25 cellular contexts compared by ENCODE assay signal in the genomic region with DNA sequence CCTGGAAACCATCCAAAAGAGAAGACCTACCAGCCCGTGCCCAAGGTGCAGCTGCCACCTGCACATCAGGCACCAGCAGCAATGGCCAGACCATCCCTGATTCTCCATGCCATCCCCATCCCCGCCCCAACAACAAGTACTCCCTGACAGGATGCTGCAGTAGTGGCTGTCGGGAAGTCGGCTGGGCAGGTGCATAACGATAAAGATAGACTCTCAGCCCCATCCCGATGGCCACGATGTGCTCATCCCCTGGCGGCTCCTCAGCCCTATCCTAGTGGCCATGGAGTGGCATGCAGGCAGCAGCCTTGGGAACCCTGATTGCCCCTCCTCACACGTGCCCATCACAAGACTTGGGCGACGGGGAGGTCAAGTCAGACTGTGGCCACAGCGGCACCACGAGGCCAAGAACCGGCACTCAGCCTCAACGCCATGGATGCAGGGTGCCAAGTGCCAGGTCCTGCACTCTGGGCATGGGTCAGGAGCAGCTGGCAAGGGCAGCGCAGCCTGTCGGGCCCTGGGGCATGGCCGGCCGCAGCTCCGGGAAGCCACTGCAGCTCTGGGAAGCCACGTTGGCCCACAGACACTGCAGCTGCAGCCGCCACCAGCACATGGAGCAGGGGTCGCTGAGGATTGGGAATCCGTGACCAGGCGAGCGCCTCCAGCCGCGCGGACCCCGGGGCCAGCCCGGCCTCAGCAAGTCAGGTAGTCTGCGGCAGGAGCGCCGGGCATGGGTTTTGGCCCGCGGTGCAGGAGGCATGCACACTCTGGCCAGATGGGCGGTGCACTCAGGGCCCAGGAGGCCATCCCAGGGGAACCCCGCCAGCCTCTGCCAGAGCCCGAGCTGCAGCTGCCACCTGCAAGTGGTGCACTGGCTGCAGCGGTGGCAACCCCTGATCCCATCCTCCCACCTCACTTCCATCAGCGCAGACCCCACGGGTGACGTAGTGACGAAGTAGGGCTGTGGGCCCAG.
DNase-seq lines count a peak whose midpoint lies in the region; ATAC-seq and TF ChIP-seq lines count a peak whose summit lies in the region.
"Had no signal": no experiment of that assay in that cellular context is flagged by ENCODE, and none has a peak within 500 bp of the region (broad histone marks: within the 10 kb centered on the region; RNA-seq: fewer than 3 reads in every experiment).

No MANE protein-coding gene starts in this region.

- no peak overlapping the region for H4K91ac ChIP-seq in trophoblast cell (ENCODE audit: low read depth, low read length)

- H2BK12ac ChIP-seq in trophoblast cell (ENCODE audit: low read length) = no peak overlapping the region

- H3K4me2 ChIP-seq in trophoblast cell (ENCODE audit: low read length) = no peak overlapping the region
- H3K4me2 ChIP-seq: A549; BLaER1 treated with 17β-estradiol and CSF1 and Interleukin-3, amounts not matched to agents 10 nM and 100 nM had no signal

- intact Hi-C loops in right cardiac atrium (cut with DNase I) = no loop called here
- intact Hi-C loops in left ventricle myocardium inferior (cut with micrococcal nuclease) = no loop called here
- intact Hi-C loops in aorta (cut with DNase I) = no loop called here

- no peak overlapping the region for H3K27ac ChIP-seq in right cardiac atrium (ENCODE audit: low read length)
- H3K27ac ChIP-seq in left ventricle myocardium inferior (replicated peaks) = no peak overlapping the region
- no peak overlapping the region for H3K27ac ChIP-seq in RWPE2 (ENCODE audit: poor library complexity, severe bottlenecking)
- no peak overlapping the region for H3K27ac ChIP-seq in trophoblast cell (ENCODE audit: low read depth, low read length)
- no peak overlapping the region for H3K27ac ChIP-seq in aorta (ENCODE audit: low read depth in 1 of 2, low read length in 2 of 2)
- H3K27ac ChIP-seq: A549; BLaER1 treated with 17β-estradiol and CSF1 and Interleukin-3, amounts not matched to agents 10 nM and 100 nM; HL-60 had no signal

- H3K27me3 ChIP-seq in right cardiac atrium (ENCODE audit: control insufficient read depth, insufficient read depth) (no peaks in the 10 kb centered on the region), left ventricle myocardium inferior (ENCODE audit: low read depth) (no peaks in the 10 kb centered on the region), RWPE2 (ENCODE audit: insufficient read depth, poor library complexity, severe bottlenecking) (no peaks in the 10 kb centered on the region), trophoblast cell (ENCODE audit: insufficient read depth, low read length) (no peaks in the 10 kb centered on the region), aorta (ENCODE audit: control insufficient read depth in 1 of 2, insufficient read depth in 2 of 2, low read length in 1 of 2) (no peaks in the 10 kb centered on the region)
- H3K27me3 ChIP-seq: BLaER1 treated with 17β-estradiol and CSF1 and Interleukin-3, amounts not matched to agents 10 nM and 100 nM had no signal

- no peaks in the 10 kb centered on the region for H3K79me1 ChIP-seq in trophoblast cell (ENCODE audit: low read length)

- no peak overlapping the region for H2AFZ ChIP-seq in trophoblast cell (ENCODE audit: insufficient read depth, low read length, poor library complexity)

- ATAC-seq in right cardiac atrium (no peak), RWPE2 (ENCODE audit: low read depth) (no peak), aorta (ENCODE audit: low FRiP score) (no peak)
- ATAC-seq: A549 had no signal

- peak in 2 of 3 donors; percentile 29 to 52 for DNase-seq in right cardiac atrium
- no peak for DNase-seq in left ventricle myocardium inferior
- DNase-seq in RWPE2 (ENCODE audit: low spot score) = peak; percentile 41
- no peak for DNase-seq in trophoblast cell
- DNase-seq in aorta = peak; percentile 25 to 61
- DNase-seq in 8988T = no peak
- DNase-seq in NCI-H1930 (lab: John Stamatoyannopoulos, UW) = no peak
- DNase-seq: AML-193; CD4-positive, alpha-beta memory T cell; COR-L47; DMS53; GOT3; HCEC 1CT; NCI-H1048; NCI-H1417; NCI-H1694; NCI-H2081; NCI-H226; NCI-H510A; NCI-H69; RPMI8226; SHP77 had no signal

- no peaks in the 10 kb centered on the region for H3K79me2 ChIP-seq in trophoblast cell (ENCODE audit: control insufficient read depth, insufficient read depth, low read length, poor library complexity)

- H3K18ac ChIP-seq in trophoblast cell (ENCODE audit: low read length) = no peak overlapping the region

- H3K14ac ChIP-seq in trophoblast cell (ENCODE audit: low read length) = no peak overlapping the region

- H3K4me3 ChIP-seq in right cardiac atrium (ENCODE audit: low read length) (no peak overlapping the region), left ventricle myocardium inferior (no peak overlapping the region), RWPE2 (ENCODE audit: severe bottlenecking) (no peak overlapping the region), trophoblast cell (ENCODE audit: low read depth, low read length) (peak overlapping the region; percentile 26), aorta (ENCODE audit: low read length in 2 of 2) (no peak overlapping the region)
- H3K4me3 ChIP-seq: A549; BLaER1 treated with 17β-estradiol and CSF1 and Interleukin-3, amounts not matched to agents 10 nM and 100 nM had no signal

- 90% methylated on average over 44 of the region's 44 CpGs for WGBS in right cardiac atrium
- WGBS in trophoblast cell (ENCODE audit: extremely low coverage, insufficient coverage, insufficient read length) = no CpG with 5 or more reads among the region's 44 CpGs
- 90 to 91% methylated on average over 44 of the region's 44 CpGs for WGBS in aorta, 2 donors

- H2BK120ac ChIP-seq in trophoblast cell (ENCODE audit: insufficient read depth, low read length, poor library complexity) = no peak overlapping the region

- H3K9me3 ChIP-seq in right cardiac atrium (ENCODE audit: control insufficient read depth, low read length) (no peaks in the 10 kb centered on the region), left ventricle myocardium inferior (replicated peaks) (peaks cover 50% of the 10 kb centered on the region), RWPE2 (ENCODE audit: severe bottlenecking) (no peaks in the 10 kb centered on the region), trophoblast cell (ENCODE audit: insufficient read depth, low read depth, low read length) (peaks cover 22% of the 10 kb centered on the region), aorta (ENCODE audit: control insufficient read depth, low read length) (no peaks in the 10 kb centered on the region)
- H3K9me3 ChIP-seq: A549 had no signal

- no peak overlapping the region for H2AK5ac ChIP-seq in trophoblast cell (ENCODE audit: low read length)

- H4K8ac ChIP-seq in trophoblast cell (ENCODE audit: low read depth, low read length) = no peak overlapping the region

- H3K4ac ChIP-seq in trophoblast cell (ENCODE audit: low read depth, low read length) = no peak overlapping the region

- H3K4me1 ChIP-seq in right cardiac atrium (ENCODE audit: control insufficient read depth, insufficient read depth, low read length) = no peaks in the 10 kb centered on the region
- no peaks in the 10 kb centered on the region for H3K4me1 ChIP-seq in left ventricle myocardium inferior
- H3K4me1 ChIP-seq in RWPE2 (ENCODE audit: insufficient read depth, poor library complexity, severe bottlenecking) = no peaks in the 10 kb centered on the region
- H3K4me1 ChIP-seq in trophoblast cell (ENCODE audit: control insufficient read depth in 1 of 2, insufficient read depth in 2 of 2, low read length in 2 of 2) = no peaks in the 10 kb centered on the region
- no peaks in the 10 kb centered on the region for H3K4me1 ChIP-seq in aorta (ENCODE audit: control insufficient read depth in 1 of 2, insufficient read depth in 2 of 2, low read length in 2 of 2)
- H3K4me1 ChIP-seq: A549; BLaER1 treated with 17β-estradiol and CSF1 and Interleukin-3, amounts not matched to agents 10 nM and 100 nM had no signal

- TF ChIP-seq CTCF in left ventricle myocardium inferior (IDR thresholded peaks at IDR 0.05; ENCODE audit: borderline replicate concordance) (no peak), RWPE2 (IDR thresholded peaks at IDR 0.05; ENCODE audit: poor library complexity, severe bottlenecking) (no peak)

- no peak overlapping the region for H3K9ac ChIP-seq in trophoblast cell (ENCODE audit: low read length)
- H3K9ac ChIP-seq: BLaER1 treated with 17β-estradiol and CSF1 and Interleukin-3, amounts not matched to agents 10 nM and 100 nM had no signal

- H4K12ac ChIP-seq in trophoblast cell (ENCODE audit: low read depth, low read length) = no peak overlapping the region

- H3K23ac ChIP-seq in trophoblast cell (ENCODE audit: low read length) = no peak overlapping the region

- H3K36me3 ChIP-seq in left ventricle myocardium inferior (no peaks in the 10 kb centered on the region), RWPE2 (ENCODE audit: low read depth) (no peaks in the 10 kb centered on the region), trophoblast cell (ENCODE audit: control insufficient read depth in 1 of 2, insufficient read depth in 2 of 2, low read length in 2 of 2) (no peaks in the 10 kb centered on the region), aorta (ENCODE audit: control insufficient read depth in 1 of 2, insufficient read depth in 2 of 2, low read length in 1 of 2) (no peaks in the 10 kb centered on the region)
- H3K36me3 ChIP-seq: BLaER1 treated with 17β-estradiol and CSF1 and Interleukin-3, amounts not matched to agents 10 nM and 100 nM had no signal

- H2BK5ac ChIP-seq in trophoblast cell (ENCODE audit: low read depth, low read length, poor library complexity) = no peak overlapping the region

Comparison
In these comparisons a context has a peak if more than half of its experiments do, and no peak if none do; other contexts are left out.
1. DNase-seq: peak in right cardiac atrium (2 of 3), RWPE2 (single experiment) and aorta (2 of 2); none in left ventricle myocardium inferior (single experiment), trophoblast cell (0 of 2), 8988T (single experiment) and NCI-H1930 (0 of 2).